In genomic region chr10:3808689-3809199, GRCh38 we compare ENCODE assay signal across 10 cellular contexts. TPM values are rescaled to one million over a fixed set of nuclear protein-coding genes. Genes with fewer than 3 reads are reported as not detected.
DNase-seq lines count a peak whose midpoint lies in the region; ATAC-seq, FAIRE-seq and TF ChIP-seq lines count a peak whose summit lies in the region.
"Had no signal": no experiment of that assay in that cellular context is flagged by ENCODE, and none has a peak within 500 bp of the region (broad histone marks: within the 10 kb centered on the region; RNA-seq: fewer than 3 reads in every experiment).

No MANE protein-coding gene starts in this region.

- H3K36me3 Mint-ChIP-seq in activated CD4-positive, alpha-beta memory T cell treated with anti-CD3 and anti-CD28 coated beads for 36 hours, result no peaks in the 10 kb centered on the region

- H3K4me2 ChIP-seq in GM23248 (ENCODE audit: unreplicated experiment), result no peak overlapping the region

- POLR2A ChIA-PET in activated CD4-positive, alpha-beta memory T cell treated with anti-CD3 and anti-CD28 coated beads for 36 hours (lab: Charles Lee), result interaction anchor here (0.6 to 9.8 kb wide), 9 partner anchors 20 to 323 kb away, joined by 3 to 405 read pairs (median 23); partner anchors contain the start of gene KLF6

- in situ Hi-C loops in GM23248 (cut with MboI), result loop anchor here (25.0 kb wide), 1 partner anchor 854 kb away; no protein-coding TSS in a partner anchor

- no peak for ATAC-seq in gastroesophageal sphincter
- ATAC-seq in HG02798 (IDR thresholded peaks at IDR 0.05; ENCODE audit: poor library complexity, unreplicated experiment), result no peak
- ATAC-seq: activated CD4-positive, CD25-positive, alpha-beta regulatory T cell treated with anti-CD3 and anti-CD28 coated beads, Interleukin-2, amount 50 U/mL, for 24 hours had no signal

- H3K4me3 Mint-ChIP-seq in activated CD4-positive, alpha-beta memory T cell treated with anti-CD3 and anti-CD28 coated beads for 36 hours, result peak overlapping the region; percentile 33

- no peak overlapping the region for H2AFZ ChIP-seq in GM23248

- WGBS in GM23248 (ENCODE audit: low coverage in 1 of 2, low lambda C conversion rate in 2 of 2, missing lambda C conversion rate in 2 of 2), 2 experiments, result 93% methylated on average over 6 of the region's 6 CpGs
- 81 to 91% methylated on average over 6 of the region's 6 CpGs for WGBS in gastroesophageal sphincter (ENCODE audit: low coverage in 1 of 2), 2 donors
- WGBS in small intestine, 3 donors, result 93 to 97% (median 96%) methylated on average over 6 of the region's 6 CpGs

- H3K27ac ChIP-seq in GM23248 (peak overlapping the region; percentile 100; the same call in 1 of the 2 replicates), gastroesophageal sphincter (peak overlapping the region; percentile 64 to 85 (median 82)), small intestine (ENCODE audit: low read depth in 1 of 2, low read length in 1 of 2) (peak overlapping the region; percentile 92 to 95)

- no peaks in the 10 kb centered on the region for H3K79me2 ChIP-seq in GM23248 (ENCODE audit: insufficient read depth)

- CTCF ChIA-PET in activated CD4-positive, alpha-beta memory T cell treated with anti-CD3 and anti-CD28 coated beads for 36 hours (lab: Charles Lee), result interaction anchor here (0.9 to 2.0 kb wide), 2 partner anchors 27 to 56 kb away, joined by 3 to 5 read pairs; no protein-coding TSS in a partner anchor

- no peaks in the 10 kb centered on the region for H3K36me3 ChIP-seq in GM23248 (ENCODE audit: low read depth)
- no peaks in the 10 kb centered on the region for H3K36me3 ChIP-seq in gastroesophageal sphincter
- H3K36me3 ChIP-seq in small intestine (ENCODE audit: control insufficient read depth in 2 of 2, insufficient read depth in 2 of 2, low read length in 2 of 2), result no peaks in the 10 kb centered on the region

- H3K4me3 ChIP-seq in GM23248 (no peak overlapping the region), gastroesophageal sphincter (no peak overlapping the region), small intestine (ENCODE audit: low read depth in 1 of 2, low read length in 2 of 2) (no peak overlapping the region)

- no peak for TF ChIP-seq EP300 in gastroesophageal sphincter (IDR thresholded peaks at IDR 0.05)

- H3K27me3 ChIP-seq in GM23248 (replicated peaks; ENCODE audit: insufficient read depth) (no peaks in the 10 kb centered on the region), gastroesophageal sphincter (no peaks in the 10 kb centered on the region), small intestine (ENCODE audit: control insufficient read depth in 2 of 2, insufficient read depth in 2 of 2, low read length in 2 of 2) (no peaks in the 10 kb centered on the region)

- FAIRE-seq in small intestine (lab: Jason Lieb, UNC), result no peak
- FAIRE-seq: frontal cortex had no signal

- no peak overlapping the region for H3K27ac Mint-ChIP-seq in activated CD4-positive, alpha-beta memory T cell treated with anti-CD3 and anti-CD28 coated beads for 36 hours

- no peaks in the 10 kb centered on the region for H4K20me1 ChIP-seq in GM23248 (ENCODE audit: insufficient read depth)

- no peaks in the 10 kb centered on the region for H3K9me2 ChIP-seq in GM23248 (ENCODE audit: insufficient read depth)

- H3K9me3 ChIP-seq in GM23248 (ENCODE audit: low read depth) (no peaks in the 10 kb centered on the region), gastroesophageal sphincter (no peaks in the 10 kb centered on the region), small intestine (ENCODE audit: control insufficient read depth, low read depth) (no peaks in the 10 kb centered on the region)

- no peak for TF ChIP-seq CTCF in gastroesophageal sphincter (IDR thresholded peaks at IDR 0.05)

- peaks cover 81% of the 10 kb centered on the region for H3K4me1 Mint-ChIP-seq in activated CD4-positive, alpha-beta memory T cell treated with anti-CD3 and anti-CD28 coated beads for 36 hours (ENCODE audit: low read depth)

- TF ChIP-seq POLR2A in gastroesophageal sphincter (IDR thresholded peaks at IDR 0.05), result no peak

- DNase-seq in GM23248 (no peak), small intestine (no peak), cortex of kidney (lab: John Stamatoyannopoulos, UW) (no peak), hippocampal formation (lab: John Stamatoyannopoulos, UW) (no peak)
- no peak for DNase-seq in activated CD4-positive, alpha-beta memory T cell treated with anti-CD3 and anti-CD28 coated beads for 36 hours
- DNase-seq: NCI-H187 treated with DMSO at 0.1 percent for 48 hours had no signal

- H3K27me3 Mint-ChIP-seq in activated CD4-positive, alpha-beta memory T cell treated with anti-CD3 and anti-CD28 coated beads for 36 hours, result no peaks in the 10 kb centered on the region

- peaks cover 74% of the 10 kb centered on the region for H3K4me1 ChIP-seq in GM23248 (ENCODE audit: insufficient read depth)
- peaks cover 0 to 70% (median 49%) of the 10 kb centered on the region in 3 donors for H3K4me1 ChIP-seq in gastroesophageal sphincter
- peaks cover 16 to 26% of the 10 kb centered on the region in 2 donors for H3K4me1 ChIP-seq in small intestine (ENCODE audit: control insufficient read depth in 2 of 2, insufficient read depth in 1 of 2, low read depth in 1 of 2, low read length in 1 of 2)

- intact Hi-C loops in activated CD4-positive, alpha-beta memory T cell treated with anti-CD3 and anti-CD28 coated beads for 36 hours (cut with micrococcal nuclease), result no loop called here

- H3F3A ChIP-seq in GM23248 (ENCODE audit: insufficient read depth), result peaks cover 84% of the 10 kb centered on the region

- H3K9me3 Mint-ChIP-seq in activated CD4-positive, alpha-beta memory T cell treated with anti-CD3 and anti-CD28 coated beads for 36 hours, result no peaks in the 10 kb centered on the region

- H3K9ac ChIP-seq in GM23248, result no peak overlapping the region

RNA-seq across cellular contexts. Expression of gene KLF6, which starts 23.7 kb away (rescaled TPM):
- total RNA-seq in GM23248 (2014; rRNA removed; shearing (Covaris generic)), result 49.8 and 58.9 TPM in 2 replicates
- polyA plus RNA-seq in GM23248 (2016; fragmentation: Nextera tagmentation; extraction: Ambion mirVana) (264 and 279 TPM in 2 replicates), small intestine (10 to 100 TPM; 47.3 to 97.7 (median 63.0) TPM)
- total RNA-seq in activated CD4-positive, alpha-beta memory T cell treated with anti-CD3 and anti-CD28 coated beads for 36 hours, result 100 to 1,000 TPM; 144 to 151 TPM
- 100 to 1,000 TPM in 2 of 4 donors, 10 to 100 TPM in 2; 90.3 to 113 (median 105) TPM for total RNA-seq in gastroesophageal sphincter
